Comparison of ENCODE assay signal across 32 cellular contexts in genomic region chr19:23822735-23823134, GRCh38.
DNase-seq lines count a peak whose midpoint lies in the region; ATAC-seq and TF ChIP-seq lines count a peak whose summit lies in the region.
"Had no signal": no experiment of that assay in that cellular context is flagged by ENCODE, and none has a peak within 500 bp of the region (broad histone marks: within the 10 kb centered on the region; RNA-seq: fewer than 3 reads in every experiment).

No MANE protein-coding gene starts in this region.

- CTCF ChIA-PET in PC-9 (lab: Charles Lee): no interaction called here

- H3K27me3 ChIP-seq in PC-9 (ENCODE audit: insufficient read depth, low read depth) (no peaks in the 10 kb centered on the region), esophagus squamous epithelium (no peaks in the 10 kb centered on the region)
- H3K27me3 ChIP-seq: gastroesophageal sphincter, neutrophil, right lobe of liver, upper lobe of left lung had no signal

- 70 to 75% methylated on average over 1 of the region's 1 CpG for WGBS in esophagus squamous epithelium, 2 donors

- H3K79me2 ChIP-seq in PC-9 (ENCODE audit: low read depth): no peaks in the 10 kb centered on the region

- POLR2A ChIA-PET in PC-9 (lab: Charles Lee; ENCODE audit: unreplicated experiment): no interaction called here

- H3K4me1 ChIP-seq in PC-9 (replicated peaks; ENCODE audit: insufficient read depth): peaks cover 21% of the 10 kb centered on the region
- H3K4me1 ChIP-seq in esophagus squamous epithelium: peaks cover 0 to 18% (median 0%) of the 10 kb centered on the region in 3 donors
- H3K4me1 ChIP-seq: gastroesophageal sphincter, right lobe of liver, upper lobe of left lung had no signal

- peak overlapping the region; percentile 51 for H3K4me2 ChIP-seq in PC-9
- H3K4me2 ChIP-seq: GM23338 had no signal

- no peak overlapping the region for H2AFZ ChIP-seq in PC-9
- H2AFZ ChIP-seq: GM23338 had no signal

- TF ChIP-seq CTCF in PC-9 (conservative IDR thresholded peaks at IDR 0.05): no peak
- no peak for TF ChIP-seq CTCF in esophagus squamous epithelium (IDR thresholded peaks at IDR 0.05)

- peaks cover 21% of the 10 kb centered on the region for H3F3A ChIP-seq in PC-9 (ENCODE audit: insufficient read depth, low read depth)

- no TSS peak for BruUV-seq in PC-9 (replicated peaks; lab: Mats Ljungman, UMichigan)

- ATAC-seq in HG02938 (IDR thresholded peaks at IDR 0.05; ENCODE audit: unreplicated experiment) (no peak), HG03378 (IDR thresholded peaks at IDR 0.05; ENCODE audit: unreplicated experiment) (no peak)
- ATAC-seq: activated T-cell treated with anti-CD3 and anti-CD28 coated beads, Interleukin-2, amount 50 U/mL, for 72 hours; gastroesophageal sphincter; GM23338; left cardiac atrium; right lobe of liver had no signal

- intact Hi-C loops in PC-9 (cut with micrococcal nuclease; ENCODE audit: unreplicated experiment): loop anchor here (2.0 kb wide), 2 partner anchors 60 to 274 kb away; a partner anchor contains a TSS
- intact Hi-C loops in esophagus squamous epithelium (cut with DNase I): no loop called here

- peaks cover 64% of the 10 kb centered on the region for H3K9me3 ChIP-seq in PC-9 (ENCODE audit: insufficient read depth, low read depth)
- H3K9me3 ChIP-seq in esophagus squamous epithelium: peaks cover 0 to 77% (median 20%) of the 10 kb centered on the region in 3 donors

- H3K36me3 ChIP-seq in PC-9 (ENCODE audit: low read depth) (0 out of 2 replicates have a peak, but pooled peaks cover 4% of the 10 kb centered on the region), esophagus squamous epithelium (peaks cover 0 to 3% (median 0%) of the 10 kb centered on the region in 3 donors)
- H3K36me3 ChIP-seq: gastroesophageal sphincter, neutrophil, right lobe of liver, upper lobe of left lung had no signal

- 0 out of 2 replicates have a peak overlapping the region, but pooled peaks have one; percentile 17 for H3K27ac ChIP-seq in PC-9
- H3K27ac ChIP-seq in esophagus squamous epithelium: peak overlapping the region; percentile 28 to 85 (median 72)
- H3K27ac ChIP-seq: gastroesophageal sphincter, neutrophil, right lobe of liver, upper lobe of left lung had no signal

- no peaks in the 10 kb centered on the region for H3K9me2 ChIP-seq in PC-9 (ENCODE audit: insufficient read depth)

- no peak for TF ChIP-seq POLR2A in esophagus squamous epithelium (IDR thresholded peaks at IDR 0.05)

- 0 out of 2 replicates have a peak overlapping the region, but pooled peaks have one; percentile 1 for H3K4me3 ChIP-seq in PC-9
- H3K4me3 ChIP-seq in esophagus squamous epithelium: no peak overlapping the region
- H3K4me3 ChIP-seq: gastroesophageal sphincter, GM23338, right lobe of liver, upper lobe of left lung had no signal

- DNase-seq in ELF-1 (ENCODE audit: low read depth, low spot score) (peak; percentile 89), PC-9 (peak; percentile 67 to 96), esophagus squamous epithelium (lab: John Stamatoyannopoulos, UW) (no peak), renal cortical epithelial cell (ENCODE audit: low read depth) (peak; percentile 4), islet precursor cell (no peak)
- DNase-seq: activated CD4-positive, alpha-beta memory T cell treated with anti-CD3 and anti-CD28 coated beads for 36 hours; activated CD4-positive, alpha-beta T cell treated with anti-CD3 and anti-CD28 coated beads for 1 hour; activated naive CD4-positive, alpha-beta T cell; activated T-cell treated with anti-CD3 and anti-CD28 coated beads, Interleukin-2, amount 50 U/mL, for 72 hours; C1 segment of cervical spinal cord; central memory CD4-positive, alpha-beta T cell; COR-L47; cortex of kidney; DND-41; left cardiac atrium; naive B cell; NCI-H1092; NCI-H187; NCI-H524; OCI-M1; right lobe of liver; Right ventricle myocardium superior; stimulated activated CD4-positive, alpha-beta T cell treated with anti-CD3 and anti-CD28 coated beads, Interleukin-12 subunit alpha, Interleukin-12 subunit beta, amount 100 ng/mL, for 4 hours; stimulated activated CD4-positive, alpha-beta T cell treated with anti-CD3 and anti-CD28 coated beads, Interleukin-4, amount 100 ng/mL, for 4 hours; substantia nigra; T-helper 2 cell; upper lobe of left lung had no signal

- no peaks in the 10 kb centered on the region for H4K20me1 ChIP-seq in PC-9 (ENCODE audit: insufficient read depth)

Comparison
In these comparisons a context has a peak if more than half of its experiments do, and no peak if none do; other contexts are left out.
1. DNase-seq: peak in ELF-1 (single experiment), PC-9 (2 of 2) and renal cortical epithelial cell (single experiment); none in esophagus squamous epithelium (single experiment) and islet precursor cell (single experiment).